ENCODE assay signal across 22 cellular contexts in genomic region chr1:33562563-33562962, GRCh38.
DNase-seq lines count a peak whose midpoint lies in the region; ATAC-seq and TF ChIP-seq lines count a peak whose summit lies in the region.
"Had no signal": no experiment of that assay in that cellular context is flagged by ENCODE, and none has a peak within 500 bp of the region (broad histone marks: within the 10 kb centered on the region; RNA-seq: fewer than 3 reads in every experiment).

No MANE protein-coding gene starts in this region.

- no peak for TF ChIP-seq POLR2A in right lobe of liver (IDR thresholded peaks at IDR 0.05)

- H3K36me3 ChIP-seq in BLaER1 treated with 17β-estradiol and CSF1 and Interleukin-3, amounts not matched to agents 10 nM and 100 nM, result no peaks in the 10 kb centered on the region
- no peaks in the 10 kb centered on the region for H3K36me3 ChIP-seq in thoracic aorta
- H3K36me3 ChIP-seq in right lobe of liver, result no peaks in the 10 kb centered on the region
- H3K36me3 ChIP-seq: BE2C had no signal

- no peak overlapping the region for H3K4ac ChIP-seq in H9 (ENCODE audit: low read depth, low read length)

- in situ Hi-C loops in G401 (cut with HindIII; ENCODE audit: low sequenced_read_pairs), result no loop called here

- WGBS in right lobe of liver (ENCODE audit: insufficient coverage, low coverage, low lambda C conversion rate, missing lambda C conversion rate), result 82% methylated on average over 4 of the region's 4 CpGs
- no CpG with 5 or more reads among the region's 4 CpGs for WGBS in H9 (ENCODE audit: extremely low coverage, insufficient read length, low lambda C conversion rate)

- H3K56ac ChIP-seq in H9 (ENCODE audit: insufficient read length, low read depth, low read length), result no peak overlapping the region

- H3K79me1 ChIP-seq in H9 (ENCODE audit: insufficient read depth, low read depth, low read length, poor library complexity, severe bottlenecking), result no peaks in the 10 kb centered on the region

- peak overlapping the region in 8 of 11 experiments; percentile 53 to 88 (median 72); a peak in 12 of 22 replicates for H3K4me2 ChIP-seq in BLaER1 treated with 17β-estradiol and CSF1 and Interleukin-3, amounts not matched to agents 10 nM and 100 nM
- H3K4me2 ChIP-seq in H9 (ENCODE audit: insufficient read depth, insufficient read length, low read length), result no peak overlapping the region

- H3K23me2 ChIP-seq in H9 (ENCODE audit: insufficient read length, low read depth, low read length, poor library complexity, severe bottlenecking), result no peaks in the 10 kb centered on the region

- 0 out of 7 replicates have a peak overlapping the region, but pooled peaks of 1 of the 3 experiments have one; percentile 13 for H3K27ac Mint-ChIP-seq in H9
- H3K27ac Mint-ChIP-seq: CD14-positive monocyte; CD4-positive, CD25-positive, alpha-beta regulatory T cell; CD8-positive, alpha-beta memory T cell had no signal

- H2BK120ac ChIP-seq in H9 (ENCODE audit: low read depth, low read length, poor library complexity, severe bottlenecking), result no peak overlapping the region

- H3K9me3 Mint-ChIP-seq in H9, result no peaks in the 10 kb centered on the region

- no peaks in the 10 kb centered on the region for H3K4me1 Mint-ChIP-seq in H9
- H3K4me1 Mint-ChIP-seq: CD14-positive monocyte; CD4-positive, alpha-beta memory T cell; CD4-positive, CD25-positive, alpha-beta regulatory T cell; CD8-positive, alpha-beta memory T cell had no signal

- no peak overlapping the region for H4K91ac ChIP-seq in H9 (ENCODE audit: insufficient read length, low read depth, low read length)

- no peak overlapping the region for H3K18ac ChIP-seq in H9 (ENCODE audit: insufficient read length, low read depth, low read length)

- H2BK12ac ChIP-seq in H9 (ENCODE audit: insufficient read length, low read depth, low read length), result no peak overlapping the region

- H3K14ac ChIP-seq in H9 (ENCODE audit: insufficient read depth, low read length), result no peak overlapping the region

- H3K9me3 ChIP-seq in BLaER1 treated with 17β-estradiol and CSF1 and Interleukin-3, amounts not matched to agents 10 nM and 100 nM (replicated peaks in 1 of 11), result peaks cover 0 to 2% (median 0%) of the 10 kb centered on the region in 11 experiments; a peak in 1 of 22 replicates
- H3K9me3 ChIP-seq in thoracic aorta (no peaks in the 10 kb centered on the region), right lobe of liver (no peaks in the 10 kb centered on the region), H9 (ENCODE audit: control insufficient read depth, low read depth, low read length) (no peaks in the 10 kb centered on the region)
- H3K9me3 ChIP-seq: BE2C had no signal

- H3K27me3 Mint-ChIP-seq in H9 (ENCODE audit: low read depth), result peaks cover 8% of the 10 kb centered on the region

- H3K4me3 Mint-ChIP-seq in H9, result no peak overlapping the region
- H3K4me3 Mint-ChIP-seq: CD14-positive monocyte; CD4-positive, alpha-beta memory T cell; CD4-positive, CD25-positive, alpha-beta regulatory T cell; CD8-positive, alpha-beta memory T cell had no signal

- no peak overlapping the region for H3K27ac ChIP-seq in BLaER1 treated with 17β-estradiol and CSF1 and Interleukin-3, amounts not matched to agents 10 nM and 100 nM
- H3K27ac ChIP-seq in VCaP (peak overlapping the region; percentile 5; the same call in 1 of the 2 replicates), thoracic aorta (peak overlapping the region; percentile 23 to 46), right lobe of liver (no peak overlapping the region), H9 (ENCODE audit: insufficient read length, low read depth, low read length) (no peak overlapping the region)

- H3K4me3 ChIP-seq in BLaER1 treated with 17β-estradiol and CSF1 and Interleukin-3, amounts not matched to agents 10 nM and 100 nM, result no peak overlapping the region
- no peak overlapping the region for H3K4me3 ChIP-seq in thoracic aorta
- H3K4me3 ChIP-seq in right lobe of liver, result no peak overlapping the region

- no peak overlapping the region for H2AFZ ChIP-seq in H9 (ENCODE audit: low read length)

- no peak overlapping the region for H3T11ph ChIP-seq in H9 (ENCODE audit: low read length)

- TF ChIP-seq CTCF in VCaP (conservative IDR thresholded peaks at IDR 0.05) (no peak), thoracic aorta (IDR thresholded peaks at IDR 0.05) (no peak), right lobe of liver (IDR thresholded peaks at IDR 0.05) (no peak), H9 (conservative IDR thresholded peaks at IDR 0.05) (no peak)

- no peaks in the 10 kb centered on the region for H4K20me1 ChIP-seq in BLaER1 treated with 17β-estradiol and CSF1 and Interleukin-3, amounts not matched to agents 10 nM and 100 nM
- no peaks in the 10 kb centered on the region for H4K20me1 ChIP-seq in H9 (ENCODE audit: control insufficient read depth, insufficient read depth, insufficient read length)

- intact Hi-C loops in right lobe of liver (cut with DNase I), result no loop called here

- DNase-seq in thoracic aorta (ENCODE audit: low spot score) (no peak), G401 (ENCODE audit: low spot score) (no peak), right lobe of liver (no peak), H9 (no peak)
- DNase-seq: 8988T; ACHN; BE2C; C1 segment of cervical spinal cord; CD4-positive, alpha-beta memory T cell; CD4-positive, CD25-positive, alpha-beta regulatory T cell; CD8-positive, alpha-beta memory T cell; COR-L47; DMS 273 treated with DMSO at 0.1 percent for 48 hours; DMS153; DMS53; DMS79; DND-41; EL; GF-D8 had no signal

- H2BK15ac ChIP-seq in H9 (ENCODE audit: low read depth, low read length), result no peak overlapping the region

- H3K27me3 ChIP-seq in BLaER1 treated with 17β-estradiol and CSF1 and Interleukin-3, amounts not matched to agents 10 nM and 100 nM, result no peaks in the 10 kb centered on the region
- H3K27me3 ChIP-seq in thoracic aorta (replicated peaks; ENCODE audit: insufficient read depth) (no peaks in the 10 kb centered on the region), right lobe of liver (no peaks in the 10 kb centered on the region), H9 (ENCODE audit: insufficient read depth, low read length) (no peaks in the 10 kb centered on the region)
- H3K27me3 ChIP-seq: BE2C had no signal

- H4K8ac ChIP-seq in H9 (replicated peaks; ENCODE audit: insufficient read length, low read depth, low read length), result no peak overlapping the region

- no peak overlapping the region for H2BK20ac ChIP-seq in H9 (ENCODE audit: low read depth, low read length, poor library complexity, severe bottlenecking)

- H3K36me3 Mint-ChIP-seq in H9 (ENCODE audit: insufficient read depth in 1 of 3, low read depth in 3 of 3), result peaks cover 0 to 7% (median 0%) of the 10 kb centered on the region in 3 experiments; a peak in 3 of 7 replicates
- H3K36me3 Mint-ChIP-seq: CD14-positive monocyte; CD4-positive, alpha-beta memory T cell; CD4-positive, CD25-positive, alpha-beta regulatory T cell; CD8-positive, alpha-beta memory T cell had no signal

- H2AK5ac ChIP-seq in H9 (ENCODE audit: insufficient read length, low read length), result no peak overlapping the region

- no peak overlapping the region for H4K5ac ChIP-seq in H9 (ENCODE audit: insufficient read length, low read depth, low read length)

- H3K23ac ChIP-seq in H9 (ENCODE audit: insufficient read length, low read depth, low read length), result no peak overlapping the region

- ATAC-seq in thoracic aorta (ENCODE audit: insufficient number of reproducible peaks, low FRiP score, low read depth) (no peak), right lobe of liver (no peak)

- H3K4me1 ChIP-seq in BLaER1 treated with 17β-estradiol and CSF1 and Interleukin-3, amounts not matched to agents 10 nM and 100 nM, result peaks cover 0 to 21% (median 14%) of the 10 kb centered on the region in 10 experiments; a peak in 16 of 20 replicates
- H3K4me1 ChIP-seq in thoracic aorta (ENCODE audit: control insufficient read depth in 1 of 2, low read depth in 2 of 2) (peaks cover 20 to 32% of the 10 kb centered on the region in 2 donors), right lobe of liver (no peaks in the 10 kb centered on the region), H9 (ENCODE audit: insufficient read depth, low read length) (no peaks in the 10 kb centered on the region)
- H3K4me1 ChIP-seq: BE2C had no signal

- no peak overlapping the region for H3K9ac ChIP-seq in BLaER1 treated with 17β-estradiol and CSF1 and Interleukin-3, amounts not matched to agents 10 nM and 100 nM
- no peak overlapping the region for H3K9ac ChIP-seq in H9 (ENCODE audit: extremely low read depth, insufficient read length, low read length)

- H3K79me2 ChIP-seq in H9 (ENCODE audit: insufficient read depth, low read length), result no peaks in the 10 kb centered on the region

- H2BK5ac ChIP-seq in H9 (ENCODE audit: insufficient read length, low read length), result no peak overlapping the region

Comparison
In these comparisons a context has a peak if more than half of its experiments do, and no peak if none do; other contexts are left out.
1. H3K27ac ChIP-seq: peak in VCaP (single experiment) and thoracic aorta (2 of 2); none in BLaER1 treated with 17β-estradiol and CSF1 and Interleukin-3, amounts not matched to agents 10 nM and 100 nM (0 of 11), right lobe of liver (0 of 3) and H9 (single experiment).